Comparison of ENCODE assay signal across 8 cellular contexts in genomic region chr13:111153977-111154332, GRCh38. TPM values are rescaled to one million over a fixed set of nuclear protein-coding genes. Genes with fewer than 3 reads are reported as not detected.
DNase-seq lines count a peak whose midpoint lies in the region; ATAC-seq and TF ChIP-seq lines count a peak whose summit lies in the region.

No MANE protein-coding gene starts in this region.

- ATAC-seq in GM18517 (IDR thresholded peaks at IDR 0.05; ENCODE audit: unreplicated experiment): peak; percentile 41
- ATAC-seq in HG03045 (IDR thresholded peaks at IDR 0.05; ENCODE audit: unreplicated experiment): peak; percentile 57

- no peak for TF ChIP-seq POLR2A in Peyer's patch (IDR thresholded peaks at IDR 0.05)
- TF ChIP-seq POLR2A in breast epithelium (IDR thresholded peaks at IDR 0.05): no peak

- H3K36me3 ChIP-seq in Peyer's patch (no peaks in the 10 kb centered on the region), breast epithelium (no peaks in the 10 kb centered on the region)

- no peaks in the 10 kb centered on the region for H3K9me3 ChIP-seq in Peyer's patch
- no peaks in the 10 kb centered on the region for H3K9me3 ChIP-seq in breast epithelium

- TF ChIP-seq CTCF in Peyer's patch (IDR thresholded peaks at IDR 0.05): peak in 1 of 6 experiments; percentile 26
- TF ChIP-seq CTCF in breast epithelium (IDR thresholded peaks at IDR 0.05): peak in 2 of 3 donors; percentile 14 to 27

- peaks cover 0 to 19% (median 8%) of the 10 kb centered on the region in 4 donors for H3K4me1 ChIP-seq in Peyer's patch
- H3K4me1 ChIP-seq in breast epithelium: no peaks in the 10 kb centered on the region

- peak; percentile 65 for DNase-seq in AG20443 (ENCODE audit: low spot score)
- DNase-seq in Peyer's patch: peak; percentile 57 to 82 (median 73)
- DNase-seq in breast epithelium (ENCODE audit: low spot score in 2 of 2): no peak
- DNase-seq in stimulated activated CD8-positive, alpha-beta memory T cell treated with anti-CD3 and anti-CD28 coated beads, Interleukin-15, amount 100 ng/mL, for 1 hour (ENCODE audit: low read depth): peak; percentile 5
- DNase-seq in H4 (ENCODE audit: low spot score): no peak

- intact Hi-C loops in breast epithelium (cut with DNase I; ENCODE audit: low total_unique reads): no loop called here

- H3K4me3 ChIP-seq in Peyer's patch (peak overlapping the region; percentile 71 to 99 (median 88)), breast epithelium (peak overlapping the region; percentile 87 to 95 (median 90))

- peak overlapping the region; percentile 86 to 98 (median 94) for H3K27ac ChIP-seq in Peyer's patch
- H3K27ac ChIP-seq in breast epithelium: peak overlapping the region; percentile 97 to 99
- peak overlapping the region; percentile 94 for H3K27ac ChIP-seq in layer of hippocampus (ENCODE audit: low read depth, low read length)

- H3K27me3 ChIP-seq in Peyer's patch (no peaks in the 10 kb centered on the region), breast epithelium (no peaks in the 10 kb centered on the region), layer of hippocampus (ENCODE audit: control insufficient read depth, insufficient read depth, low read length) (no peaks in the 10 kb centered on the region)

RNA-seq across cellular contexts. Expression of gene ARHGEF7, which starts 38.8 kb away (rescaled TPM):
- 100 to 1,000 TPM in 2 of 4 donors, 10 to 100 TPM in 2; 58.1 to 117 (median 95.5) TPM for total RNA-seq in Peyer's patch
- total RNA-seq in breast epithelium: 10 to 100 TPM; 79.6 to 92.0 (median 85.5) TPM
- total RNA-seq in H4 (2014; rRNA removed; shearing (Covaris generic)): 8.5 and 11.3 TPM in 2 replicates

Comparison
In these comparisons a context has a peak if more than half of its experiments do, and no peak if none do; other contexts are left out.
1. DNase-seq: peak in AG20443 (single experiment), Peyer's patch (3 of 3) and stimulated activated CD8-positive, alpha-beta memory T cell treated with anti-CD3 and anti-CD28 coated beads, Interleukin-15, amount 100 ng/mL, for 1 hour (single experiment); none in breast epithelium (0 of 2) and H4 (single experiment).
2. Peak in every context shown above with its lines, with median percentiles within 50 percentile points of each other: H3K27ac ChIP-seq.